In the genomic region with DNA sequence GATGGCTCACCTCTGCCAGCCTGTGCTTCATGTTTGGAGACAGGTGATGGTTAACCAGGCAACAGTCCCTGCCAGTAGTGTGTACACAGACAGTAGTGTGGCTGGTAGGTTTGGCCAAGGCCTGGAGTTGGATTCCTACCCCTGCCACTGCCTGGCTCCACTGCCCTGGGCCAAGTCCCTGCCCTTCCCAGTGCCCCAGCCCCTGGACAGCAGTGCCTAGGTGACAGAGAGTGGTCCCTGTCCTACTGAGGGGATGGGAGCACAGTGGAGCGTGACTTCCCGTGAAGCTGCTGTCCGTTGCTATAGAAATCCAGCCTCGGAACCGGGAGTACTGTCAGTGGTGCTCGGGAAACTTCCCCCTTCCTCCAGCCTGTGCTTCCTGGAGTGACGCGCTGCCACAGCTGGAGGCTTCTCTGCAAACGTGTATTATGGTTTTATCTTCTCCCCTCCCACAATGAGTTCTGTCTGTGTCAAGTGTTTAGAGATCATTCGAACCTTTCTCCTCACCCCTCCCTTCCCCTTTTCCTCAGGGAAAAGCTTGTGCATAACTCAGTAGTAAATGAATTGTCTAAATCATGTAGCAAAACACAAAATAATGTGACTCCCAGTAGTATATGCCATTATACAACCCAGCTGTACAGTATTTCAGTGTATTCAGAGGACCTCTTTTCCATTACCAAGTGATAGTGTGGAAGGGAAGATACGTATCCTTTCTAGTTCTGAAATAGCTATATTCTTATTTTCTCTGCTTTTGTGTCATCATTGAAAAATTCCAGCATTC, we compare ENCODE assay signal across 13 cellular contexts.
DNase-seq lines count a peak whose midpoint lies in the region; ATAC-seq and TF ChIP-seq lines count a peak whose summit lies in the region.
"Had no signal": no experiment of that assay in that cellular context is flagged by ENCODE, and none has a peak within 500 bp of the region (broad histone marks: within the 10 kb centered on the region; RNA-seq: fewer than 3 reads in every experiment).

No MANE protein-coding gene starts in this region.

- ATAC-seq in upper lobe of left lung (ENCODE audit: low FRiP score in 2 of 2): peak; percentile 15 to 44
- no peak for ATAC-seq in HG03432 (IDR thresholded peaks at IDR 0.05; ENCODE audit: unreplicated experiment)

- H3K27me3 Mint-ChIP-seq in MCF 10A (ENCODE audit: insufficient read depth, unreplicated experiment): no peaks in the 10 kb centered on the region
- H3K27me3 Mint-ChIP-seq in activated T-helper 2 cell treated with anti-CD3 and anti-CD28 coated beads, Interferon-gamma antibody, Interleukin-2, Interleukin-4, amounts not matched to agents 10 μg/mL and 5 μg/mL and 100 μg/mL, durations not matched to agents 14 hours and 24 hours and 36 hours (ENCODE audit: low read depth): no peaks in the 10 kb centered on the region
- H3K27me3 Mint-ChIP-seq in activated T-helper 1 cell treated with anti-CD3 and anti-CD28 coated beads, Interleukin-12 subunit alpha, Interleukin-12 subunit beta, Interleukin-2, Interleukin-4 antibody, amounts not matched to agents 30 ng/mL and 10 ng/mL and 1 ng/mL, durations not matched to agents 14 hours and 24 hours and 36 hours (ENCODE audit: insufficient read depth): no peaks in the 10 kb centered on the region
- H3K27me3 Mint-ChIP-seq: type B pancreatic cell had no signal

- H3K27ac ChIP-seq in mammary epithelial cell (ENCODE audit: insufficient read depth, low read depth, low read length): no peak overlapping the region
- H3K27ac ChIP-seq in upper lobe of left lung: no peak overlapping the region

- POLR2A ChIA-PET in MCF 10A (lab: Yijun Ruan, JAX): interaction anchor here (0.6 to 1.6 kb wide), 3 partner anchors 10 to 513 kb away, joined by 3 to 6 read pairs (median 3); no protein-coding TSS in a partner anchor

- no peak overlapping the region for H3K9ac ChIP-seq in mammary epithelial cell (ENCODE audit: insufficient read depth, low read length)

- peaks cover 20% of the 10 kb centered on the region for H3K4me1 Mint-ChIP-seq in MCF 10A (ENCODE audit: insufficient read depth, unreplicated experiment)
- H3K4me1 Mint-ChIP-seq in activated T-helper 2 cell treated with anti-CD3 and anti-CD28 coated beads, Interferon-gamma antibody, Interleukin-2, Interleukin-4, amounts not matched to agents 10 μg/mL and 5 μg/mL and 100 μg/mL, durations not matched to agents 14 hours and 24 hours and 36 hours (ENCODE audit: low read depth): peaks cover 18% of the 10 kb centered on the region
- peaks cover 25% of the 10 kb centered on the region for H3K4me1 Mint-ChIP-seq in activated T-helper 1 cell treated with anti-CD3 and anti-CD28 coated beads, Interleukin-12 subunit alpha, Interleukin-12 subunit beta, Interleukin-2, Interleukin-4 antibody, amounts not matched to agents 30 ng/mL and 10 ng/mL and 1 ng/mL, durations not matched to agents 14 hours and 24 hours and 36 hours (ENCODE audit: low read depth)

- CTCF ChIA-PET in MCF 10A (lab: Yijun Ruan, JAX): interaction anchor here (0.6 to 1.0 kb wide), 3 partner anchors 13 to 34 kb away, joined by 3 to 4 read pairs (median 3); no protein-coding TSS in a partner anchor
- CTCF ChIA-PET in mammary epithelial cell (lab: Charles Lee; ENCODE audit: low non-redundant PET): no interaction called here

- H3K27ac Mint-ChIP-seq in MCF 10A (ENCODE audit: low read depth, unreplicated experiment): peak overlapping the region; percentile 9
- H3K27ac Mint-ChIP-seq in activated T-helper 2 cell treated with anti-CD3 and anti-CD28 coated beads, Interferon-gamma antibody, Interleukin-2, Interleukin-4, amounts not matched to agents 10 μg/mL and 5 μg/mL and 100 μg/mL, durations not matched to agents 14 hours and 24 hours and 36 hours: no peak overlapping the region
- no peak overlapping the region for H3K27ac Mint-ChIP-seq in activated T-helper 1 cell treated with anti-CD3 and anti-CD28 coated beads, Interleukin-12 subunit alpha, Interleukin-12 subunit beta, Interleukin-2, Interleukin-4 antibody, amounts not matched to agents 30 ng/mL and 10 ng/mL and 1 ng/mL, durations not matched to agents 14 hours and 24 hours and 36 hours
- H3K27ac Mint-ChIP-seq: type B pancreatic cell had no signal

- H3K4me2 ChIP-seq in mammary epithelial cell (ENCODE audit: insufficient read depth, low read depth, low read length): no peak overlapping the region

- TF ChIP-seq CTCF in MCF 10A (IDR thresholded peaks at IDR 0.05; ENCODE audit: unreplicated experiment) (no peak), mammary epithelial cell (conservative IDR thresholded peaks at IDR 0.05 in 1 of 2, IDR thresholded peaks at IDR 0.05 in 1 of 2; ENCODE audit: extremely low read depth in 1 of 2, insufficient read depth in 1 of 2, low read depth in 1 of 2, low read length in 2 of 2) (no peak), WI38 (IDR thresholded peaks at IDR 0.05; ENCODE audit: low read depth, low read length) (no peak), upper lobe of left lung (IDR thresholded peaks at IDR 0.05) (no peak)

- H3K4me3 ChIP-seq in mammary epithelial cell (replicated peaks in 1 of 3; ENCODE audit: insufficient read depth in 1 of 3, low read depth in 2 of 3, low read length in 3 of 3): no peak overlapping the region
- peak overlapping the region; percentile 46 for H3K4me3 ChIP-seq in WI38 (ENCODE audit: low read depth, low read length)
- no peak overlapping the region for H3K4me3 ChIP-seq in upper lobe of left lung
- H3K4me3 ChIP-seq: breast epithelium had no signal

- no peak for TF ChIP-seq POLR2A in upper lobe of left lung (IDR thresholded peaks at IDR 0.05)

- no peak for TF ChIP-seq EP300 in upper lobe of left lung (IDR thresholded peaks at IDR 0.05)

- H3K36me3 ChIP-seq in mammary epithelial cell (ENCODE audit: insufficient read depth, low read length) (peaks cover 2% of the 10 kb centered on the region), upper lobe of left lung (no peaks in the 10 kb centered on the region)
- H3K36me3 ChIP-seq: breast epithelium had no signal

- H3K4me1 ChIP-seq in mammary epithelial cell (ENCODE audit: insufficient read depth, low read length) (no peaks in the 10 kb centered on the region), upper lobe of left lung (peaks cover 15 to 35% (median 19%) of the 10 kb centered on the region in 4 donors)

- no peaks in the 10 kb centered on the region for H3K9me3 Mint-ChIP-seq in MCF 10A (ENCODE audit: unreplicated experiment)
- H3K9me3 Mint-ChIP-seq in activated T-helper 2 cell treated with anti-CD3 and anti-CD28 coated beads, Interferon-gamma antibody, Interleukin-2, Interleukin-4, amounts not matched to agents 10 μg/mL and 5 μg/mL and 100 μg/mL, durations not matched to agents 14 hours and 24 hours and 36 hours: no peaks in the 10 kb centered on the region
- H3K9me3 Mint-ChIP-seq in activated T-helper 1 cell treated with anti-CD3 and anti-CD28 coated beads, Interleukin-12 subunit alpha, Interleukin-12 subunit beta, Interleukin-2, Interleukin-4 antibody, amounts not matched to agents 30 ng/mL and 10 ng/mL and 1 ng/mL, durations not matched to agents 14 hours and 24 hours and 36 hours: no peaks in the 10 kb centered on the region
- H3K9me3 Mint-ChIP-seq: type B pancreatic cell had no signal

- WGBS in mammary epithelial cell (ENCODE audit: low coverage, missing lambda C conversion rate): 100% methylated on average over 7 of the region's 11 CpGs
- WGBS in upper lobe of left lung, 2 donors: 55 to 73% methylated on average over 11 of the region's 11 CpGs

- DNase-seq in MCF 10A (ENCODE audit: unreplicated experiment) (no peak), mammary epithelial cell (no peak), iris pigment epithelial cell (ENCODE audit: low read depth) (peak; percentile 70), upper lobe of left lung (peak in 1 of 2 donors; percentile 40)
- no peak for DNase-seq in activated T-helper 2 cell treated with anti-CD3 and anti-CD28 coated beads, Interferon-gamma antibody, Interleukin-2, Interleukin-4, amounts not matched to agents 10 μg/mL and 5 μg/mL and 100 μg/mL, durations not matched to agents 14 hours and 24 hours and 36 hours (ENCODE audit: low spot score)
- no peak for DNase-seq in activated T-helper 1 cell treated with anti-CD3 and anti-CD28 coated beads, Interleukin-12 subunit alpha, Interleukin-12 subunit beta, Interleukin-2, Interleukin-4 antibody, amounts not matched to agents 30 ng/mL and 10 ng/mL and 1 ng/mL, durations not matched to agents 14 hours and 24 hours and 36 hours (ENCODE audit: low spot score)
- DNase-seq: activated CD4-positive, CD25-positive, alpha-beta regulatory T cell; Calu3; NCI-H1436 treated with DMSO at 0.1 percent for 48 hours had no signal

- H3K79me2 ChIP-seq in mammary epithelial cell (ENCODE audit: insufficient read depth, low read length): peaks cover 99% of the 10 kb centered on the region

- BruUV-seq in MCF 10A (replicated peaks; lab: Mats Ljungman, UMichigan) (no TSS peak), mammary epithelial cell (replicated peaks; lab: Mats Ljungman, UMichigan) (no TSS peak)

- H2AFZ ChIP-seq in mammary epithelial cell (ENCODE audit: low read depth, low read length): no peak overlapping the region

- dilution Hi-C loops in mammary epithelial cell (cut with HindIII; ENCODE audit: low sequenced_read_pairs): no loop called here

- no peaks in the 10 kb centered on the region for H3K27me3 ChIP-seq in mammary epithelial cell (ENCODE audit: insufficient read depth, low read length)
- no peaks in the 10 kb centered on the region for H3K27me3 ChIP-seq in upper lobe of left lung
- H3K27me3 ChIP-seq: breast epithelium had no signal

- no peak overlapping the region for H3K4me3 Mint-ChIP-seq in MCF 10A (ENCODE audit: unreplicated experiment)
- H3K4me3 Mint-ChIP-seq in activated T-helper 2 cell treated with anti-CD3 and anti-CD28 coated beads, Interferon-gamma antibody, Interleukin-2, Interleukin-4, amounts not matched to agents 10 μg/mL and 5 μg/mL and 100 μg/mL, durations not matched to agents 14 hours and 24 hours and 36 hours (ENCODE audit: low read depth): no peak overlapping the region
- H3K4me3 Mint-ChIP-seq in activated T-helper 1 cell treated with anti-CD3 and anti-CD28 coated beads, Interleukin-12 subunit alpha, Interleukin-12 subunit beta, Interleukin-2, Interleukin-4 antibody, amounts not matched to agents 30 ng/mL and 10 ng/mL and 1 ng/mL, durations not matched to agents 14 hours and 24 hours and 36 hours: no peak overlapping the region
- H3K4me3 Mint-ChIP-seq: type B pancreatic cell had no signal

- intact Hi-C loops in MCF 10A (cut with micrococcal nuclease): no loop called here
- intact Hi-C loops in mammary epithelial cell (cut with micrococcal nuclease): no loop called here
- intact Hi-C loops in activated T-helper 2 cell treated with anti-CD3 and anti-CD28 coated beads, Interferon-gamma antibody, Interleukin-2, Interleukin-4, amounts not matched to agents 10 μg/mL and 5 μg/mL and 100 μg/mL, durations not matched to agents 14 hours and 24 hours and 36 hours (cut with micrococcal nuclease): no loop called here
- intact Hi-C loops in activated T-helper 1 cell treated with anti-CD3 and anti-CD28 coated beads, Interleukin-12 subunit alpha, Interleukin-12 subunit beta, Interleukin-2, Interleukin-4 antibody, amounts not matched to agents 30 ng/mL and 10 ng/mL and 1 ng/mL, durations not matched to agents 14 hours and 24 hours and 36 hours (cut with micrococcal nuclease): no loop called here

- H3K9me3 ChIP-seq in mammary epithelial cell (replicated peaks; ENCODE audit: insufficient read depth, low read length) (no peaks in the 10 kb centered on the region), upper lobe of left lung (no peaks in the 10 kb centered on the region)
- H3K9me3 ChIP-seq: breast epithelium had no signal

- peaks cover 20% of the 10 kb centered on the region for H3K36me3 Mint-ChIP-seq in MCF 10A (ENCODE audit: insufficient read depth, unreplicated experiment)
- peaks cover 5% of the 10 kb centered on the region for H3K36me3 Mint-ChIP-seq in activated T-helper 2 cell treated with anti-CD3 and anti-CD28 coated beads, Interferon-gamma antibody, Interleukin-2, Interleukin-4, amounts not matched to agents 10 μg/mL and 5 μg/mL and 100 μg/mL, durations not matched to agents 14 hours and 24 hours and 36 hours (ENCODE audit: low read depth)
- H3K36me3 Mint-ChIP-seq in activated T-helper 1 cell treated with anti-CD3 and anti-CD28 coated beads, Interleukin-12 subunit alpha, Interleukin-12 subunit beta, Interleukin-2, Interleukin-4 antibody, amounts not matched to agents 30 ng/mL and 10 ng/mL and 1 ng/mL, durations not matched to agents 14 hours and 24 hours and 36 hours (ENCODE audit: low read depth): no peaks in the 10 kb centered on the region
- H3K36me3 Mint-ChIP-seq: type B pancreatic cell had no signal

- no peaks in the 10 kb centered on the region for H4K20me1 ChIP-seq in mammary epithelial cell (ENCODE audit: insufficient read depth, low read length)

- in situ Hi-C loops in mammary epithelial cell (cut with MboI; ENCODE audit: low sequenced_read_pairs in 2 of 2): no loop called here
